2 cellular contexts compared by ENCODE assay signal in the genomic region with DNA sequence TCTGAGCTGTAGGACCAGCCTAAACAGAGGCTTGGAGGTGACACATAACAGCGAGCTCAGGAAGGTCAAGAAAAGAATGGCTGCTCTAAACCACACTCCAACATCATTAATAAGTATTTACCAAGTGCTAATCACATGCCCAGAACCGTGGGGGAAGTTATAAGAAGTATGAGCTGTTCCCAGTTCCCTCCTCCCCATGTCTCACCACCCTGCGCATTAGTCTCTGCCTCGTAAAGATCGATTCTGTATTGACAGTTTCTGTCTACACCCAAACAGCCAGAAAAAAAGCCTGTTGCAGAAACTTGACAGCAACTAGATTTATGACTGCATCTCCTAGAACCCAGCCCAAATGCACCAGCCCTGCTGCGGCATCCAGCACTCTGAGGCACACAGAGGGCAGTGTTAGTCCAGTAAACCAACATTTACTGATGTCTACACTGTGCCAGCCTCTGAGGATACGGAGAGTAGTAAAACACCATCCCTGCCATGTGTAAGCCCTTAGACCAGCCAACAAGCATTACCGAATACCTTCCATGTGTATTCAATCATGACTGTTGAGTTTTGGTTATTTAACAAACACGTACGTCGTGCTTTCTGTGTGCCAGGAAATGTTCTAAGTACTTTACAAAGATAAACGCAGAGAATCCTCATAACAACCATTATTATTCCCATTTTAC.
TF ChIP-seq lines count a peak whose summit lies in the region.

No MANE protein-coding gene starts in this region.

TF ChIP-seq in SK-N-SH, 30 proteins besides CTCF, POLR2A, EP300 and RAD21 (continued from another document):
- TF ChIP-seq, protein P1, sequence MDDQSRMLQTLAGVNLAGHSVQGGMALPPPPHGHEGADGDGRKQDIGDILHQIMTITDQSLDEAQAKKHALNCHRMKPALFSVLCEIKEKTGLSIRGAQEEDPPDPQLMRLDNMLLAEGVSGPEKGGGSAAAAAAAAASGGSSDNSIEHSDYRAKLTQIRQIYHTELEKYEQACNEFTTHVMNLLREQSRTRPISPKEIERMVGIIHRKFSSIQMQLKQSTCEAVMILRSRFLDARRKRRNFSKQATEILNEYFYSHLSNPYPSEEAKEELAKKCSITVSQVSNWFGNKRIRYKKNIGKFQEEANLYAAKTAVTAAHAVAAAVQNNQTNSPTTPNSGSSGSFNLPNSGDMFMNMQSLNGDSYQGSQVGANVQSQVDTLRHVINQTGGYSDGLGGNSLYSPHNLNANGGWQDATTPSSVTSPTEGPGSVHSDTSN (IDR thresholded peaks at IDR 0.05), result no peak
- TF ChIP-seq YY1 (IDR thresholded peaks at IDR 0.05; ENCODE audit: low read depth), result no peak
- TF ChIP-seq, protein P2, sequence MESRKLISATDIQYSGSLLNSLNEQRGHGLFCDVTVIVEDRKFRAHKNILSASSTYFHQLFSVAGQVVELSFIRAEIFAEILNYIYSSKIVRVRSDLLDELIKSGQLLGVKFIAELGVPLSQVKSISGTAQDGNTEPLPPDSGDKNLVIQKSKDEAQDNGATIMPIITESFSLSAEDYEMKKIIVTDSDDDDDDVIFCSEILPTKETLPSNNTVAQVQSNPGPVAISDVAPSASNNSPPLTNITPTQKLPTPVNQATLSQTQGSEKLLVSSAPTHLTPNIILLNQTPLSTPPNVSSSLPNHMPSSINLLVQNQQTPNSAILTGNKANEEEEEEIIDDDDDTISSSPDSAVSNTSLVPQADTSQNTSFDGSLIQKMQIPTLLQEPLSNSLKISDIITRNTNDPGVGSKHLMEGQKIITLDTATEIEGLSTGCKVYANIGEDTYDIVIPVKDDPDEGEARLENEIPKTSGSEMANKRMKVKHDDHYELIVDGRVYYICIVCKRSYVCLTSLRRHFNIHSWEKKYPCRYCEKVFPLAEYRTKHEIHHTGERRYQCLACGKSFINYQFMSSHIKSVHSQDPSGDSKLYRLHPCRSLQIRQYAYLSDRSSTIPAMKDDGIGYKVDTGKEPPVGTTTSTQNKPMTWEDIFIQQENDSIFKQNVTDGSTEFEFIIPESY (IDR thresholded peaks at IDR 0.05; ENCODE audit: borderline replicate concordance, low read depth), result no peak
- TF ChIP-seq CHD2 (IDR thresholded peaks at IDR 0.05; ENCODE audit: low read length, partially characterized antibody), result no peak
- TF ChIP-seq JUND (IDR thresholded peaks at IDR 0.05), result no peak

TF ChIP-seq in SK-N-SH treated with all-trans-retinoic acid at 6 μM for 48 hours, 23 proteins besides CTCF, POLR2A, EP300 and RAD21 (continued from another document):
- TF ChIP-seq, protein P3, sequence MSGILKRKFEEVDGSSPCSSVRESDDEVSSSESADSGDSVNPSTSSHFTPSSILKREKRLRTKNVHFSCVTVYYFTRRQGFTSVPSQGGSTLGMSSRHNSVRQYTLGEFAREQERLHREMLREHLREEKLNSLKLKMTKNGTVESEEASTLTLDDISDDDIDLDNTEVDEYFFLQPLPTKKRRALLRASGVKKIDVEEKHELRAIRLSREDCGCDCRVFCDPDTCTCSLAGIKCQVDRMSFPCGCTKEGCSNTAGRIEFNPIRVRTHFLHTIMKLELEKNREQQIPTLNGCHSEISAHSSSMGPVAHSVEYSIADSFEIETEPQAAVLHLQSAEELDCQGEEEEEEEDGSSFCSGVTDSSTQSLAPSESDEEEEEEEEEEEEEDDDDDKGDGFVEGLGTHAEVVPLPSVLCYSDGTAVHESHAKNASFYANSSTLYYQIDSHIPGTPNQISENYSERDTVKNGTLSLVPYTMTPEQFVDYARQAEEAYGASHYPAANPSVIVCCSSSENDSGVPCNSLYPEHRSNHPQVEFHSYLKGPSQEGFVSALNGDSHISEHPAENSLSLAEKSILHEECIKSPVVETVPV (CRISPR knock-in tag; IDR thresholded peaks at IDR 0.05), result no peak
- TF ChIP-seq RARB (CRISPR knock-in tag; IDR thresholded peaks at IDR 0.05) (no peak), BACH2 (CRISPR knock-in tag; IDR thresholded peaks at IDR 0.05; ENCODE audit: borderline replicate concordance) (no peak), TOX (CRISPR knock-in tag; IDR thresholded peaks at IDR 0.05; ENCODE audit: borderline replicate concordance) (no peak), ZFP3 (CRISPR knock-in tag; IDR thresholded peaks at IDR 0.05) (no peak), GLIS3 (CRISPR knock-in tag; IDR thresholded peaks at IDR 0.05) (no peak), ISL1 (CRISPR knock-in tag; IDR thresholded peaks at IDR 0.05) (no peak), ZFP30 (CRISPR knock-in tag; IDR thresholded peaks at IDR 0.05) (no peak)
- TF ChIP-seq, protein P4, sequence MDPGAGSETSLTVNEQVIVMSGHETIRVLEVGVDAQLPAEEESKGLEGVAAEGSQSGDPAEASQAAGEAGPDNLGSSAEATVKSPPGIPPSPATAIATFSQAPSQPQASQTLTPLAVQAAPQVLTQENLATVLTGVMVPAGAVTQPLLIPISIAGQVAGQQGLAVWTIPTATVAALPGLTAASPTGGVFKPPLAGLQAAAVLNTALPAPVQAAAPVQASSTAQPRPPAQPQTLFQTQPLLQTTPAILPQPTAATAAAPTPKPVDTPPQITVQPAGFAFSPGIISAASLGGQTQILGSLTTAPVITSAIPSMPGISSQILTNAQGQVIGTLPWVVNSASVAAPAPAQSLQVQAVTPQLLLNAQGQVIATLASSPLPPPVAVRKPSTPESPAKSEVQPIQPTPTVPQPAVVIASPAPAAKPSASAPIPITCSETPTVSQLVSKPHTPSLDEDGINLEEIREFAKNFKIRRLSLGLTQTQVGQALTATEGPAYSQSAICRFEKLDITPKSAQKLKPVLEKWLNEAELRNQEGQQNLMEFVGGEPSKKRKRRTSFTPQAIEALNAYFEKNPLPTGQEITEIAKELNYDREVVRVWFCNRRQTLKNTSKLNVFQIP (CRISPR knock-in tag; IDR thresholded peaks at IDR 0.05; ENCODE audit: borderline replicate concordance, low read depth), result no peak
- TF ChIP-seq, protein P5, sequence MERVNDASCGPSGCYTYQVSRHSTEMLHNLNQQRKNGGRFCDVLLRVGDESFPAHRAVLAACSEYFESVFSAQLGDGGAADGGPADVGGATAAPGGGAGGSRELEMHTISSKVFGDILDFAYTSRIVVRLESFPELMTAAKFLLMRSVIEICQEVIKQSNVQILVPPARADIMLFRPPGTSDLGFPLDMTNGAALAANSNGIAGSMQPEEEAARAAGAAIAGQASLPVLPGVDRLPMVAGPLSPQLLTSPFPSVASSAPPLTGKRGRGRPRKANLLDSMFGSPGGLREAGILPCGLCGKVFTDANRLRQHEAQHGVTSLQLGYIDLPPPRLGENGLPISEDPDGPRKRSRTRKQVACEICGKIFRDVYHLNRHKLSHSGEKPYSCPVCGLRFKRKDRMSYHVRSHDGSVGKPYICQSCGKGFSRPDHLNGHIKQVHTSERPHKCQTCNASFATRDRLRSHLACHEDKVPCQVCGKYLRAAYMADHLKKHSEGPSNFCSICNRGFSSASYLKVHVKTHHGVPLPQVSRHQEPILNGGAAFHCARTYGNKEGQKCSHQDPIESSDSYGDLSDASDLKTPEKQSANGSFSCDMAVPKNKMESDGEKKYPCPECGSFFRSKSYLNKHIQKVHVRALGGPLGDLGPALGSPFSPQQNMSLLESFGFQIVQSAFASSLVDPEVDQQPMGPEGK (CRISPR knock-in tag; IDR thresholded peaks at IDR 0.05; ENCODE audit: borderline replicate concordance), result no peak
- TF ChIP-seq, protein P6, sequence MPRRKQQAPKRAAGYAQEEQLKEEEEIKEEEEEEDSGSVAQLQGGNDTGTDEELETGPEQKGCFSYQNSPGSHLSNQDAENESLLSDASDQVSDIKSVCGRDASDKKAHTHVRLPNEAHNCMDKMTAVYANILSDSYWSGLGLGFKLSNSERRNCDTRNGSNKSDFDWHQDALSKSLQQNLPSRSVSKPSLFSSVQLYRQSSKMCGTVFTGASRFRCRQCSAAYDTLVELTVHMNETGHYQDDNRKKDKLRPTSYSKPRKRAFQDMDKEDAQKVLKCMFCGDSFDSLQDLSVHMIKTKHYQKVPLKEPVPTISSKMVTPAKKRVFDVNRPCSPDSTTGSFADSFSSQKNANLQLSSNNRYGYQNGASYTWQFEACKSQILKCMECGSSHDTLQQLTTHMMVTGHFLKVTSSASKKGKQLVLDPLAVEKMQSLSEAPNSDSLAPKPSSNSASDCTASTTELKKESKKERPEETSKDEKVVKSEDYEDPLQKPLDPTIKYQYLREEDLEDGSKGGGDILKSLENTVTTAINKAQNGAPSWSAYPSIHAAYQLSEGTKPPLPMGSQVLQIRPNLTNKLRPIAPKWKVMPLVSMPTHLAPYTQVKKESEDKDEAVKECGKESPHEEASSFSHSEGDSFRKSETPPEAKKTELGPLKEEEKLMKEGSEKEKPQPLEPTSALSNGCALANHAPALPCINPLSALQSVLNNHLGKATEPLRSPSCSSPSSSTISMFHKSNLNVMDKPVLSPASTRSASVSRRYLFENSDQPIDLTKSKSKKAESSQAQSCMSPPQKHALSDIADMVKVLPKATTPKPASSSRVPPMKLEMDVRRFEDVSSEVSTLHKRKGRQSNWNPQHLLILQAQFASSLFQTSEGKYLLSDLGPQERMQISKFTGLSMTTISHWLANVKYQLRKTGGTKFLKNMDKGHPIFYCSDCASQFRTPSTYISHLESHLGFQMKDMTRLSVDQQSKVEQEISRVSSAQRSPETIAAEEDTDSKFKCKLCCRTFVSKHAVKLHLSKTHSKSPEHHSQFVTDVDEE (CRISPR knock-in tag; IDR thresholded peaks at IDR 0.05), result no peak
